10 cellular contexts compared by ENCODE assay signal in genomic region chr22:30324008-30324730, GRCh38. TPM values are rescaled to one million over a fixed set of nuclear protein-coding genes. Genes with fewer than 3 reads are reported as not detected.
DNase-seq lines count a peak whose midpoint lies in the region; ATAC-seq, FAIRE-seq and TF ChIP-seq lines count a peak whose summit lies in the region.
"Had no signal": no experiment of that assay in that cellular context is flagged by ENCODE, and none has a peak within 500 bp of the region (broad histone marks: within the 10 kb centered on the region; RNA-seq: fewer than 3 reads in every experiment).

No MANE protein-coding gene starts in this region.

- H3K36me3 Mint-ChIP-seq in naive thymus-derived CD8-positive, alpha-beta T cell: peaks cover 0 to 43% (median 13%) of the 10 kb centered on the region in 3 donors

- peak; percentile 7 for FAIRE-seq in GM12878 (lab: Jason Lieb, UNC)
- FAIRE-seq: TTC549 had no signal

- SMC1A ChIA-PET in GM12878 (lab: Charles Lee; ENCODE audit: uncharacterized antibody, unreplicated experiment): interaction anchor here (0.9 to 9.5 kb wide), 7 partner anchors 9 to 236 kb away, joined by 3 to 100 read pairs (median 5); partner anchors contain the start of gene CASTOR1

- TF ChIP-seq CTCF in GM12878 (IDR thresholded peaks at IDR 0.05 in 2 of 3, conservative IDR thresholded peaks at IDR 0.05 in 1 of 3; ENCODE audit: control insufficient read depth in 2 of 3, extremely low read depth in 1 of 3, insufficient read depth in 1 of 3, low read depth in 3 of 3, low read length in 3 of 3): no peak

- peak overlapping the region; percentile 75 for H3K4me3 ChIP-seq in Jurkat, Clone E6-1 (ENCODE audit: low read length)
- peak overlapping the region; percentile 93 for H3K4me3 ChIP-seq in GM12878

- H3K9me3 ChIP-seq in GM12878 (replicated peaks; ENCODE audit: control insufficient read depth, insufficient read depth, low read length): no peaks in the 10 kb centered on the region

- intact Hi-C loops in GM12878 (cut with micrococcal nuclease; ENCODE audit: unreplicated experiment): loop anchor here (2.0 kb wide), 1 partner anchor 13 kb away; no protein-coding TSS in a partner anchor

- H3K9ac ChIP-seq in GM12878 (ENCODE audit: control insufficient read depth, insufficient read depth, low read length): peak overlapping the region; percentile 63

- H3K9me3 Mint-ChIP-seq in naive thymus-derived CD8-positive, alpha-beta T cell: no peaks in the 10 kb centered on the region

- RAD21 ChIA-PET in GM12878 (lab: Charles Lee; ENCODE audit: unreplicated experiment): interaction anchor here (1.0 to 7.7 kb wide), 5 partner anchors 9 to 63 kb away, joined by 3 to 118 read pairs (median 5); partner anchors contain the start of genes CASTOR1 and RNF215

- CTCF ChIA-PET in GM12878 (lab: Yijun Ruan, JAX): interaction anchor here (1.1 to 11.2 kb wide), 8 partner anchors 10 to 101 kb away, joined by 3 to 125 read pairs (median 6); partner anchors contain the start of genes CASTOR1 and MTFP1

- no peak for TF ChIP-seq EP300 in GM12878 (IDR thresholded peaks at IDR 0.05; ENCODE audit: borderline replicate concordance in 1 of 2, control insufficient read depth in 1 of 2, low read depth in 2 of 2, low read length in 2 of 2)

- peak overlapping the region; percentile 69; the same call in 1 of the 2 replicates for H3K27ac ChIP-seq in GM12878 (ENCODE audit: control insufficient read depth, insufficient read depth)

- no peaks in the 10 kb centered on the region for H3K27me3 Mint-ChIP-seq in naive thymus-derived CD8-positive, alpha-beta T cell

- H2AFZ ChIP-seq in GM12878 (ENCODE audit: control insufficient read depth, low read depth, low read length): no peak overlapping the region

- H3K36me3 ChIP-seq in GM12878 (ENCODE audit: control insufficient read depth in 2 of 2, insufficient read depth in 2 of 2, low read length in 1 of 2): no peaks in the 10 kb centered on the region; a peak in 1 of 4 replicates

- BruUV-seq in GM12878 (replicated peaks; lab: Mats Ljungman, UMichigan): no TSS peak

- TF ChIP-seq POLR2A in GM12878 (IDR thresholded peaks at IDR 0.05; ENCODE audit: low read depth, low read length): no peak

- peak overlapping the region; percentile 89 to 98 (median 92) for H3K4me3 Mint-ChIP-seq in naive thymus-derived CD8-positive, alpha-beta T cell

- ATAC-seq in GM12878 (no peak), HG03135 (IDR thresholded peaks at IDR 0.05; ENCODE audit: unreplicated experiment) (no peak), GM19035 (IDR thresholded peaks at IDR 0.05; ENCODE audit: unreplicated experiment) (no peak)
- ATAC-seq in naive thymus-derived CD8-positive, alpha-beta T cell: peak; percentile 19 to 39

- peaks cover 49 to 80% (median 75%) of the 10 kb centered on the region in 4 donors for H3K4me1 Mint-ChIP-seq in naive thymus-derived CD8-positive, alpha-beta T cell

- H3K4me1 ChIP-seq in GM12878 (ENCODE audit: control insufficient read depth, insufficient read depth, low read length): peaks cover 16% of the 10 kb centered on the region

- H4K20me1 ChIP-seq in GM12878 (ENCODE audit: control insufficient read depth, insufficient read depth): no peaks in the 10 kb centered on the region

- POLR2A ChIA-PET in GM12878 (lab: Charles Lee): interaction anchor here (1.0 to 8.7 kb wide), 5 partner anchors 15 to 99 kb away, joined by 4 to 198 read pairs (median 28); partner anchors contain the start of genes CASTOR1, CCDC157 and SF3A1
- POLR2A ChIA-PET in naive thymus-derived CD8-positive, alpha-beta T cell (lab: Charles Lee): interaction anchor here (0.8 to 18.7 kb wide), 7 partner anchors 9 to 33 kb away, joined by 4 to 424 read pairs (median 6); partner anchors contain the start of genes CASTOR1, CCDC157 and SF3A1

- in situ Hi-C loops in GM12878 (cut with MboI): no loop called here

- no peaks in the 10 kb centered on the region for H3K27me3 ChIP-seq in GM12878 (replicated peaks in 1 of 2; ENCODE audit: control insufficient read depth in 2 of 2, insufficient read depth in 2 of 2, low read length in 1 of 2)

- peaks cover 43% of the 10 kb centered on the region for H3K79me2 ChIP-seq in GM12878 (ENCODE audit: control insufficient read depth, insufficient read depth, low read length)

- H3K27ac Mint-ChIP-seq in naive thymus-derived CD8-positive, alpha-beta T cell: peak overlapping the region; percentile 86 to 95 (median 92)

- peak overlapping the region; percentile 96 for H3K4me2 ChIP-seq in GM12878 (ENCODE audit: control insufficient read depth, insufficient read depth)

- DNase-seq in AG08396 (ENCODE audit: low spot score) (peak; percentile 68), GM12878 (ENCODE audit: low read depth, low spot score) (no peak), medulla oblongata (ENCODE audit: extremely low spot score) (no peak), NCI-H69 (lab: John Stamatoyannopoulos, UW) (no peak)
- peak; percentile 89 for DNase-seq in Jurkat, Clone E6-1 (ENCODE audit: low read depth, low spot score)
- peak in 7 of 10 donors; percentile 27 to 70 (median 49) for DNase-seq in naive thymus-derived CD8-positive, alpha-beta T cell
- DNase-seq: stimulated activated CD8-positive, alpha-beta memory T cell treated with anti-CD3 and anti-CD28 coated beads, Interleukin-4, amount 100 ng/mL, for 48 hours had no signal

- 69% methylated on average over 8 of the region's 8 CpGs for WGBS in GM12878 (ENCODE audit: insufficient coverage, insufficient replicate concordance, low lambda C conversion rate, missing lambda C conversion rate)

- TF ChIP-seq RAD21 in GM12878 (IDR thresholded peaks at IDR 0.05; ENCODE audit: insufficient read depth, low read depth, low read length): no peak

RNA-seq across cellular contexts. Expression of gene TBC1D10A, which starts 2.6 kb away (rescaled TPM):
- polyA plus RNA-seq in Jurkat, Clone E6-1 (2012; ENCODE audit: insufficient read depth, insufficient read length): 24.0 TPM
- total RNA-seq in GM12878 (2013; cell fraction: nucleolus; rRNA removed): 26.9 and 32.1 TPM in 2 replicates
- total RNA-seq in GM12878 (2014; rRNA removed): 14.1 and 16.3 TPM in 2 replicates
- 8.5 and 8.6 TPM in 2 replicates for total RNA-seq in GM12878 (2014; rRNA removed; fragmentation: Illumina TruSeq; extraction: Trizol)
- 22.2 and 24.3 TPM in 2 replicates for total RNA-seq in GM12878 (2021)
- polyA plus RNA-seq in GM12878 (2011; ENCODE audit: low read depth): 3.8 TPM
- 10.3 and 14.4 TPM in 2 replicates for polyA plus RNA-seq in GM12878 (2011; rRNA removed)
- 18.2 and 21.6 TPM in 2 replicates for polyA plus RNA-seq in GM12878 (2011; cell fraction: cytosol; rRNA removed)
- polyA plus RNA-seq in GM12878 (2011; cell fraction: nucleus; rRNA removed): 63.9 and 67.2 TPM in 2 replicates
- polyA plus RNA-seq in GM12878 (2012): 13.5 and 16.9 TPM in 2 replicates
- 2.0 and 7.9 TPM in 2 replicates for polyA plus RNA-seq in GM12878 (2014; fragmentation: Illumina TruSeq; extraction: Trizol)
- polyA plus RNA-seq in GM12878 (2014; fragmentation: Nextera tagmentation; extraction: Ambion mirVana): under 1 TPM; 0.27 to 0.82 TPM
- 25.7 and 27.8 TPM in 2 replicates for polyA plus RNA-seq in GM12878 (2014; rRNA removed)
- 10 to 100 TPM; 17.4 to 20.8 TPM for polyA plus RNA-seq in GM12878 (2016; fragmentation: Nextera tagmentation; extraction: Ambion mirVana)
- polyA minus RNA-seq in GM12878 (2011; rRNA and poly(A)+ RNA removed): 12.7 and 20.9 TPM in 2 replicates
- polyA minus RNA-seq in GM12878 (2011; cell fraction: cytosol; rRNA and poly(A)+ RNA removed): 5.5 and 7.1 TPM in 2 replicates
- polyA minus RNA-seq in GM12878 (2011; cell fraction: nucleus; rRNA and poly(A)+ RNA removed): 13.3 and 25.6 TPM in 2 replicates
- 10 to 100 TPM; 66.7 to 67.7 TPM for total RNA-seq in naive thymus-derived CD8-positive, alpha-beta T cell
- 10 to 100 TPM; 56.7 to 83.4 (median 62.0) TPM for polyA plus RNA-seq in naive thymus-derived CD8-positive, alpha-beta T cell

RNA-seq across cellular contexts. Expression of gene SF3A1, which starts 32.5 kb away (rescaled TPM):
- polyA plus RNA-seq in Jurkat, Clone E6-1 (2012; ENCODE audit: insufficient read depth, insufficient read length): 198 TPM
- total RNA-seq in GM12878 (2013; cell fraction: nucleolus; rRNA removed): 108 and 121 TPM in 2 replicates
- total RNA-seq in GM12878 (2014; rRNA removed) (47.1 and 56.1 TPM in 2 replicates), GM12878 (2014; rRNA removed; fragmentation: Illumina TruSeq; extraction: Trizol) (14.9 and 16.9 TPM in 2 replicates), GM12878 (2021) (222 and 239 TPM in 2 replicates)
- 32.3 TPM for polyA plus RNA-seq in GM12878 (2011; ENCODE audit: low read depth)
- polyA plus RNA-seq in GM12878 (2011; rRNA removed) (7.8 and 28.1 TPM in 2 replicates), GM12878 (2014; fragmentation: Illumina TruSeq; extraction: Trizol) (44.7 and 78.9 TPM in 2 replicates), GM12878 (2014; fragmentation: Nextera tagmentation; extraction: Ambion mirVana) (10 to 100 TPM; 10.4 to 13.4 TPM), GM12878 (2014; rRNA removed) (35.8 and 63.6 TPM in 2 replicates), GM12878 (2016; fragmentation: Nextera tagmentation; extraction: Ambion mirVana) (100 to 1,000 TPM; 170 to 190 TPM)
- polyA plus RNA-seq in GM12878 (2011; cell fraction: cytosol; rRNA removed): 20.4 and 35.7 TPM in 2 replicates
- polyA plus RNA-seq in GM12878 (2011; cell fraction: nucleus; rRNA removed): 51.1 and 94.1 TPM in 2 replicates
- polyA plus RNA-seq in GM12878 (2012): 64.7 and 99.8 TPM in 2 replicates
- 50.6 and 52.5 TPM in 2 replicates for polyA minus RNA-seq in GM12878 (2011; rRNA and poly(A)+ RNA removed)
- 50.0 and 80.6 TPM in 2 replicates for polyA minus RNA-seq in GM12878 (2011; cell fraction: cytosol; rRNA and poly(A)+ RNA removed)
- polyA minus RNA-seq in GM12878 (2011; cell fraction: nucleus; rRNA and poly(A)+ RNA removed): 41.3 and 62.6 TPM in 2 replicates
- total RNA-seq in naive thymus-derived CD8-positive, alpha-beta T cell: 100 to 1,000 TPM; 313 to 314 TPM
- polyA plus RNA-seq in naive thymus-derived CD8-positive, alpha-beta T cell: 100 to 1,000 TPM in 1 of 3 donors, 10 to 100 TPM in 2; 66.5 to 119 (median 99.8) TPM

RNA-seq across cellular contexts. Expression of gene CCDC157, which starts 32.6 kb away (rescaled TPM):
- 2.6 TPM for polyA plus RNA-seq in Jurkat, Clone E6-1 (2012; ENCODE audit: insufficient read depth, insufficient read length)
- 2.2 and 3.5 TPM in 2 replicates for total RNA-seq in GM12878 (2013; cell fraction: nucleolus; rRNA removed)
- 2.0 and 2.7 TPM in 2 replicates for total RNA-seq in GM12878 (2014; rRNA removed)
- 0.37 and 0.72 TPM in 2 replicates for total RNA-seq in GM12878 (2014; rRNA removed; fragmentation: Illumina TruSeq; extraction: Trizol)
- total RNA-seq in GM12878 (2021): 1.4 and 1.5 TPM in 2 replicates
- 0.54 TPM for polyA plus RNA-seq in GM12878 (2011; ENCODE audit: low read depth)
- 0.40 and 1.0 TPM in 2 replicates for polyA plus RNA-seq in GM12878 (2011; rRNA removed)
- 1.3 and 2.5 TPM in 2 replicates for polyA plus RNA-seq in GM12878 (2011; cell fraction: cytosol; rRNA removed)
- polyA plus RNA-seq in GM12878 (2011; cell fraction: nucleus; rRNA removed): 3.6 and 4.0 TPM in 2 replicates
- 1.1 and 1.2 TPM in 2 replicates for polyA plus RNA-seq in GM12878 (2012)
- 0.08 and 0.81 TPM in 2 replicates for polyA plus RNA-seq in GM12878 (2014; fragmentation: Illumina TruSeq; extraction: Trizol)
- under 1 TPM; 0.10 to 0.46 TPM for polyA plus RNA-seq in GM12878 (2014; fragmentation: Nextera tagmentation; extraction: Ambion mirVana)
- 2.0 and 2.8 TPM in 2 replicates for polyA plus RNA-seq in GM12878 (2014; rRNA removed)
- 1 to 10 TPM; 1.9 to 2.8 TPM for polyA plus RNA-seq in GM12878 (2016; fragmentation: Nextera tagmentation; extraction: Ambion mirVana)
- polyA minus RNA-seq in GM12878 (2011; rRNA and poly(A)+ RNA removed): 0.93 and 1.0 TPM in 2 replicates
- polyA minus RNA-seq in GM12878 (2011; cell fraction: cytosol; rRNA and poly(A)+ RNA removed): 1.7 TPM in 1 of 2 replicates, not detected in the other
- 1.9 and 3.1 TPM in 2 replicates for polyA minus RNA-seq in GM12878 (2011; cell fraction: nucleus; rRNA and poly(A)+ RNA removed)
- total RNA-seq in naive thymus-derived CD8-positive, alpha-beta T cell: 1 to 10 TPM; 2.8 to 4.1 TPM
- polyA plus RNA-seq in naive thymus-derived CD8-positive, alpha-beta T cell: 1 to 10 TPM in 2 of 3 donors, under 1 TPM in 1; 0.66 to 2.5 (median 1.1) TPM

RNA-seq across cellular contexts. Expression of gene CASTOR1, which starts 34.9 kb away (rescaled TPM):
- polyA plus RNA-seq in Jurkat, Clone E6-1 (2012; ENCODE audit: insufficient read depth, insufficient read length): 12.7 TPM
- total RNA-seq in GM12878 (2013; cell fraction: nucleolus; rRNA removed): 3.6 and 4.4 TPM in 2 replicates
- 5.3 and 5.9 TPM in 2 replicates for total RNA-seq in GM12878 (2014; rRNA removed)
- total RNA-seq in GM12878 (2014; rRNA removed; fragmentation: Illumina TruSeq; extraction: Trizol): 1.2 and 2.4 TPM in 2 replicates
- 6.0 and 9.1 TPM in 2 replicates for total RNA-seq in GM12878 (2021)
- polyA plus RNA-seq in GM12878 (2011; ENCODE audit: low read depth): 1.9 TPM
- 0.65 and 1.6 TPM in 2 replicates for polyA plus RNA-seq in GM12878 (2011; rRNA removed)
- 2.1 and 2.4 TPM in 2 replicates for polyA plus RNA-seq in GM12878 (2011; cell fraction: cytosol; rRNA removed)
- polyA plus RNA-seq in GM12878 (2011; cell fraction: nucleus; rRNA removed): 8.4 and 11.5 TPM in 2 replicates
- polyA plus RNA-seq in GM12878 (2012): 5.7 and 6.0 TPM in 2 replicates
- polyA plus RNA-seq in GM12878 (2014; fragmentation: Illumina TruSeq; extraction: Trizol): 0.25 and 1.9 TPM in 2 replicates
- 1 to 10 TPM in 1 of 2 experiments, under 1 TPM in 1; 0.31 to 1.2 TPM for polyA plus RNA-seq in GM12878 (2014; fragmentation: Nextera tagmentation; extraction: Ambion mirVana)
- polyA plus RNA-seq in GM12878 (2014; rRNA removed): 5.5 and 6.3 TPM in 2 replicates
- 1 to 10 TPM; 4.2 to 5.3 TPM for polyA plus RNA-seq in GM12878 (2016; fragmentation: Nextera tagmentation; extraction: Ambion mirVana)
- 1.6 and 2.1 TPM in 2 replicates for polyA minus RNA-seq in GM12878 (2011; rRNA and poly(A)+ RNA removed)
- polyA minus RNA-seq in GM12878 (2011; cell fraction: cytosol; rRNA and poly(A)+ RNA removed): not detected in 2 replicates
- 5.4 and 7.1 TPM in 2 replicates for polyA minus RNA-seq in GM12878 (2011; cell fraction: nucleus; rRNA and poly(A)+ RNA removed)
- total RNA-seq in naive thymus-derived CD8-positive, alpha-beta T cell: 10 to 100 TPM; 18.0 to 20.4 TPM
- 10 to 100 TPM; 16.9 to 33.5 (median 20.8) TPM for polyA plus RNA-seq in naive thymus-derived CD8-positive, alpha-beta T cell

RNA-seq across cellular contexts. Expression of gene OSM, which starts 57.5 kb away (rescaled TPM):
- not detected for polyA plus RNA-seq in Jurkat, Clone E6-1 (2012; ENCODE audit: insufficient read depth, insufficient read length)
- total RNA-seq in GM12878 (2013; cell fraction: nucleolus; rRNA removed): 0.27 and 0.33 TPM in 2 replicates
- total RNA-seq in GM12878 (2014; rRNA removed) (0.93 and 1.4 TPM in 2 replicates), GM12878 (2014; rRNA removed; fragmentation: Illumina TruSeq; extraction: Trizol) (0.45 and 0.51 TPM in 2 replicates), GM12878 (2021) (1.1 and 1.2 TPM in 2 replicates)
- polyA plus RNA-seq in GM12878 (2011; ENCODE audit: low read depth): 0.13 TPM
- polyA plus RNA-seq in GM12878 (2011; rRNA removed) (0.13 and 0.29 TPM in 2 replicates), GM12878 (2014; fragmentation: Illumina TruSeq; extraction: Trizol) (0.21 TPM in 1 of 2 replicates, not detected in the other), GM12878 (2014; fragmentation: Nextera tagmentation; extraction: Ambion mirVana) (under 1 TPM; 0.06 to 0.15 TPM), GM12878 (2014; rRNA removed) (0.79 TPM in 2 replicates), GM12878 (2016; fragmentation: Nextera tagmentation; extraction: Ambion mirVana) (1 to 10 TPM in 1 of 2 experiments, under 1 TPM in 1; 0.72 to 1.4 TPM)
- 0.33 and 0.48 TPM in 2 replicates for polyA plus RNA-seq in GM12878 (2011; cell fraction: cytosol; rRNA removed)
- 0.41 and 1.0 TPM in 2 replicates for polyA plus RNA-seq in GM12878 (2011; cell fraction: nucleus; rRNA removed)
- 0.27 and 0.39 TPM in 2 replicates for polyA plus RNA-seq in GM12878 (2012)
- polyA minus RNA-seq in GM12878 (2011; rRNA and poly(A)+ RNA removed): 0.67 TPM in 1 of 2 replicates, not detected in the other
- not detected in 2 replicates for polyA minus RNA-seq in GM12878 (2011; cell fraction: cytosol; rRNA and poly(A)+ RNA removed)
- polyA minus RNA-seq in GM12878 (2011; cell fraction: nucleus; rRNA and poly(A)+ RNA removed): 0.97 and 1.2 TPM in 2 replicates
- 1 to 10 TPM in 1 of 2 experiments, under 1 TPM in 1; 0.81 to 1.1 TPM for total RNA-seq in naive thymus-derived CD8-positive, alpha-beta T cell
- polyA plus RNA-seq in naive thymus-derived CD8-positive, alpha-beta T cell: 10 to 100 TPM in 1 of 3 donors, 1 to 10 TPM in 2; 4.4 to 11.6 (median 4.4) TPM

Comparison
In these comparisons a context has a peak if more than half of its experiments do, and no peak if none do; other contexts are left out.
1. DNase-seq: peak in AG08396 (single experiment), Jurkat, Clone E6-1 (single experiment) and naive thymus-derived CD8-positive, alpha-beta T cell (7 of 10); none in GM12878 (single experiment), medulla oblongata (single experiment) and NCI-H69 (single experiment).
2. ATAC-seq: peak in naive thymus-derived CD8-positive, alpha-beta T cell (2 of 2); none in GM12878 (single experiment), HG03135 (single experiment) and GM19035 (single experiment).